Comparison of ENCODE assay signal across 1 cellular context in genomic region chr3:51966486-51966885, GRCh38.
TF ChIP-seq lines count a peak whose summit lies in the region.

No MANE protein-coding gene starts in this region.

TF ChIP-seq in WTC11, 78 proteins besides CTCF, POLR2A, EP300 and RAD21 (continued from another document):
- TF ChIP-seq E2F1 (CRISPR knock-in tag; IDR thresholded peaks at IDR 0.05) (no peak), ATF3 (CRISPR knock-in tag; conservative IDR thresholded peaks at IDR 0.05) (no peak)
